In genomic region chr5:11573140-11573800, GRCh38 we compare ENCODE assay signal across 33 cellular contexts.
"Had no signal": no experiment of that assay in that cellular context is flagged by ENCODE, and none has a peak within 500 bp of the region (broad histone marks: within the 10 kb centered on the region; RNA-seq: fewer than 3 reads in every experiment).

No MANE protein-coding gene starts in this region.

- ATAC-seq: activated CD4-positive, CD25-positive, alpha-beta regulatory T cell treated with anti-CD3 and anti-CD28 coated beads, Interleukin-2, amount 50 U/mL, for 24 hours; activated CD8-positive, alpha-beta memory T cell treated with anti-CD3 and anti-CD28 coated beads, Interleukin-2, amount 10 ng/mL, durations not matched to agents 7 days and 5 days; activated CD8-positive, alpha-beta T cell treated with anti-CD3 and anti-CD28 coated beads, Interleukin-2, amount 10 ng/mL, durations not matched to agents 7 days and 5 days; activated naive CD8-positive, alpha-beta T cell treated with anti-CD3 and anti-CD28 coated beads, Interleukin-2, amount 50 U/mL, for 24 hours; esophagus mucosa; T-helper 17 cell had no signal

- H3K9me3 Mint-ChIP-seq: activated B cell treated with CpG ODN at 0.5 μM for 24 hours; activated CD4-positive, alpha-beta memory T cell treated with anti-CD3 and anti-CD28 coated beads for 36 hours; activated CD4-positive, alpha-beta T cell treated with anti-CD3 and anti-CD28 coated beads, Interleukin-2, amount 10 ng/mL, durations not matched to agents 24 days and 14 days; activated naive CD4-positive, alpha-beta T cell treated with anti-CD3 and anti-CD28 coated beads for 36 hours; activated naive CD4-positive, alpha-beta T cell treated with anti-CD3 and anti-CD28 coated beads, Interleukin-2, amount 50 U/mL, for 24 hours; activated naive CD8-positive, alpha-beta T cell treated with anti-CD3 and anti-CD28 coated beads for 36 hours; activated naive CD8-positive, alpha-beta T cell treated with anti-CD3 and anti-CD28 coated beads, Interleukin-2, amount 50 U/mL, for 24 hours; activated T-helper 1 cell treated with anti-CD3 and anti-CD28 coated beads, Interleukin-12 subunit alpha, Interleukin-12 subunit beta, Interleukin-2, Interleukin-4 antibody, amounts not matched to agents 30 ng/mL and 10 ng/mL and 1 ng/mL, durations not matched to agents 14 hours and 24 hours and 36 hours; activated T-helper 2 cell treated with anti-CD3 and anti-CD28 coated beads, Interferon-gamma antibody, Interleukin-2, Interleukin-4, amounts not matched to agents 10 μg/mL and 5 μg/mL and 100 μg/mL, durations not matched to agents 14 hours and 24 hours and 36 hours; brain; T-helper 2 cell treated with Interferon-gamma antibody and Interleukin-4, amounts not matched to agents 5 μg/mL and 100 μg/mL, for 36 hours had no signal

- H3K4me1 Mint-ChIP-seq: activated B cell treated with CpG ODN at 0.5 μM for 24 hours; activated CD4-positive, alpha-beta T cell treated with anti-CD3 and anti-CD28 coated beads, Interleukin-2, amount 10 ng/mL, durations not matched to agents 24 days and 14 days; activated CD8-positive, alpha-beta memory T cell treated with anti-CD3 and anti-CD28 coated beads, Interleukin-2, amount 10 ng/mL, durations not matched to agents 7 days and 5 days; activated naive CD4-positive, alpha-beta T cell treated with anti-CD3 and anti-CD28 coated beads, Interleukin-2, amount 50 U/mL, for 24 hours; activated naive CD8-positive, alpha-beta T cell treated with anti-CD3 and anti-CD28 coated beads for 36 hours; activated naive CD8-positive, alpha-beta T cell treated with anti-CD3 and anti-CD28 coated beads, Interleukin-2, amount 50 U/mL, for 24 hours; T-helper 17 cell had no signal

- H3K27me3 Mint-ChIP-seq: activated B cell treated with CpG ODN at 0.5 μM for 24 hours; activated CD4-positive, alpha-beta memory T cell treated with anti-CD3 and anti-CD28 coated beads for 36 hours; activated CD4-positive, alpha-beta T cell treated with anti-CD3 and anti-CD28 coated beads, Interleukin-2, amount 10 ng/mL, durations not matched to agents 24 days and 14 days; activated CD8-positive, alpha-beta memory T cell treated with anti-CD3 and anti-CD28 coated beads, Interleukin-2, amount 10 ng/mL, durations not matched to agents 7 days and 5 days; activated naive CD4-positive, alpha-beta T cell treated with anti-CD3 and anti-CD28 coated beads, Interleukin-2, amount 50 U/mL, for 24 hours; activated naive CD8-positive, alpha-beta T cell treated with anti-CD3 and anti-CD28 coated beads for 36 hours; activated naive CD8-positive, alpha-beta T cell treated with anti-CD3 and anti-CD28 coated beads, Interleukin-2, amount 50 U/mL, for 24 hours; brain; T-helper 17 cell had no signal

- FAIRE-seq: endometrium, frontal cortex had no signal

- H3K36me3 Mint-ChIP-seq: activated CD4-positive, alpha-beta memory T cell treated with anti-CD3 and anti-CD28 coated beads for 36 hours; activated CD8-positive, alpha-beta memory T cell treated with anti-CD3 and anti-CD28 coated beads, Interleukin-2, amount 10 ng/mL, durations not matched to agents 7 days and 5 days; activated naive CD4-positive, alpha-beta T cell treated with anti-CD3 and anti-CD28 coated beads, Interleukin-2, amount 50 U/mL, for 24 hours; activated naive CD8-positive, alpha-beta T cell treated with anti-CD3 and anti-CD28 coated beads for 36 hours had no signal

- H3K27ac Mint-ChIP-seq: activated B cell treated with CpG ODN at 0.5 μM for 24 hours; activated CD4-positive, alpha-beta memory T cell treated with anti-CD3 and anti-CD28 coated beads for 36 hours; activated CD4-positive, alpha-beta T cell treated with anti-CD3 and anti-CD28 coated beads, Interleukin-2, amount 10 ng/mL, durations not matched to agents 24 days and 14 days; activated CD8-positive, alpha-beta memory T cell treated with anti-CD3 and anti-CD28 coated beads, Interleukin-2, amount 10 ng/mL, durations not matched to agents 7 days and 5 days; activated CD8-positive, alpha-beta T cell treated with anti-CD3 and anti-CD28 coated beads, Interleukin-2, amount 10 ng/mL, durations not matched to agents 7 days and 5 days; activated naive CD4-positive, alpha-beta T cell treated with anti-CD3 and anti-CD28 coated beads for 36 hours; activated naive CD4-positive, alpha-beta T cell treated with anti-CD3 and anti-CD28 coated beads, Interleukin-2, amount 50 U/mL, for 24 hours; activated naive CD8-positive, alpha-beta T cell treated with anti-CD3 and anti-CD28 coated beads for 36 hours; activated naive CD8-positive, alpha-beta T cell treated with anti-CD3 and anti-CD28 coated beads, Interleukin-2, amount 50 U/mL, for 24 hours; activated T-helper 1 cell treated with anti-CD3 and anti-CD28 coated beads, Interleukin-12 subunit alpha, Interleukin-12 subunit beta, Interleukin-2, Interleukin-4 antibody, amounts not matched to agents 30 ng/mL and 10 ng/mL and 1 ng/mL, durations not matched to agents 14 hours and 24 hours and 36 hours; activated T-helper 2 cell treated with anti-CD3 and anti-CD28 coated beads, Interferon-gamma antibody, Interleukin-2, Interleukin-4, amounts not matched to agents 10 μg/mL and 5 μg/mL and 100 μg/mL, durations not matched to agents 14 hours and 24 hours and 36 hours; T-helper 17 cell; T-helper 2 cell treated with Interferon-gamma antibody and Interleukin-4, amounts not matched to agents 5 μg/mL and 100 μg/mL, for 36 hours had no signal

- DNase-seq: activated B cell treated with CpG ODN at 0.5 μM for 24 hours; activated CD4-positive, alpha-beta memory T cell treated with anti-CD3 and anti-CD28 coated beads for 36 hours; activated CD4-positive, alpha-beta T cell treated with anti-CD3 and anti-CD28 coated beads, Interleukin-2, amount 10 ng/mL, durations not matched to agents 24 days and 14 days; activated CD8-positive, alpha-beta memory T cell treated with anti-CD3 and anti-CD28 coated beads, Interleukin-2, amount 10 ng/mL, durations not matched to agents 7 days and 5 days; activated CD8-positive, alpha-beta memory T cell treated with anti-CD3 and anti-CD28 coated beads, Interleukin-2, amount 50 U/mL, for 4 hours; activated CD8-positive, alpha-beta T cell treated with anti-CD3 and anti-CD28 coated beads, Interleukin-2, amount 10 ng/mL, durations not matched to agents 7 days and 5 days; activated effector memory CD4-positive, alpha-beta T cell treated with anti-CD3 and anti-CD28 coated beads, Interleukin-2, amount 50 U/mL, for 16 hours; activated naive CD4-positive, alpha-beta T cell treated with anti-CD3 and anti-CD28 coated beads for 36 hours; activated naive CD8-positive, alpha-beta T cell treated with anti-CD3 and anti-CD28 coated beads for 36 hours; activated naive CD8-positive, alpha-beta T cell treated with anti-CD3 and anti-CD28 coated beads, Interleukin-2, amount 50 U/mL, for 24 hours; activated T-cell treated with anti-CD3 and anti-CD28 coated beads, Interleukin-2, amount 50 U/mL, for 1 hour; activated T-cell treated with anti-CD3 and anti-CD28 coated beads, Interleukin-2, amount 50 U/mL, for 48 hours; adrenal gland; amygdala; aorta; central memory CD4-positive, alpha-beta T cell; cerebellar nuclear complex; colonic mucosa; effector CD8-positive, alpha-beta T cell; foreskin fibroblast; T-helper 1 cell; T-helper 17 cell; T1000; WERI-Rb-1 had no signal

- H3K4me3 Mint-ChIP-seq: activated B cell treated with CpG ODN at 0.5 μM for 24 hours; activated CD4-positive, alpha-beta memory T cell treated with anti-CD3 and anti-CD28 coated beads for 36 hours; activated CD4-positive, alpha-beta T cell treated with anti-CD3 and anti-CD28 coated beads, Interleukin-2, amount 10 ng/mL, durations not matched to agents 24 days and 14 days; activated CD8-positive, alpha-beta memory T cell treated with anti-CD3 and anti-CD28 coated beads, Interleukin-2, amount 10 ng/mL, durations not matched to agents 7 days and 5 days; activated CD8-positive, alpha-beta T cell treated with anti-CD3 and anti-CD28 coated beads, Interleukin-2, amount 10 ng/mL, durations not matched to agents 7 days and 5 days; activated naive CD4-positive, alpha-beta T cell treated with anti-CD3 and anti-CD28 coated beads for 36 hours; activated naive CD4-positive, alpha-beta T cell treated with anti-CD3 and anti-CD28 coated beads, Interleukin-2, amount 50 U/mL, for 24 hours; activated naive CD8-positive, alpha-beta T cell treated with anti-CD3 and anti-CD28 coated beads for 36 hours; activated naive CD8-positive, alpha-beta T cell treated with anti-CD3 and anti-CD28 coated beads, Interleukin-2, amount 50 U/mL, for 24 hours; activated T-helper 1 cell treated with anti-CD3 and anti-CD28 coated beads, Interleukin-12 subunit alpha, Interleukin-12 subunit beta, Interleukin-2, Interleukin-4 antibody, amounts not matched to agents 30 ng/mL and 10 ng/mL and 1 ng/mL, durations not matched to agents 14 hours and 24 hours and 36 hours; T-helper 17 cell; T-helper 2 cell treated with Interferon-gamma antibody and Interleukin-4, amounts not matched to agents 5 μg/mL and 100 μg/mL, for 36 hours had no signal
